ENCODE assay signal across 8 cellular contexts in the genomic region with DNA sequence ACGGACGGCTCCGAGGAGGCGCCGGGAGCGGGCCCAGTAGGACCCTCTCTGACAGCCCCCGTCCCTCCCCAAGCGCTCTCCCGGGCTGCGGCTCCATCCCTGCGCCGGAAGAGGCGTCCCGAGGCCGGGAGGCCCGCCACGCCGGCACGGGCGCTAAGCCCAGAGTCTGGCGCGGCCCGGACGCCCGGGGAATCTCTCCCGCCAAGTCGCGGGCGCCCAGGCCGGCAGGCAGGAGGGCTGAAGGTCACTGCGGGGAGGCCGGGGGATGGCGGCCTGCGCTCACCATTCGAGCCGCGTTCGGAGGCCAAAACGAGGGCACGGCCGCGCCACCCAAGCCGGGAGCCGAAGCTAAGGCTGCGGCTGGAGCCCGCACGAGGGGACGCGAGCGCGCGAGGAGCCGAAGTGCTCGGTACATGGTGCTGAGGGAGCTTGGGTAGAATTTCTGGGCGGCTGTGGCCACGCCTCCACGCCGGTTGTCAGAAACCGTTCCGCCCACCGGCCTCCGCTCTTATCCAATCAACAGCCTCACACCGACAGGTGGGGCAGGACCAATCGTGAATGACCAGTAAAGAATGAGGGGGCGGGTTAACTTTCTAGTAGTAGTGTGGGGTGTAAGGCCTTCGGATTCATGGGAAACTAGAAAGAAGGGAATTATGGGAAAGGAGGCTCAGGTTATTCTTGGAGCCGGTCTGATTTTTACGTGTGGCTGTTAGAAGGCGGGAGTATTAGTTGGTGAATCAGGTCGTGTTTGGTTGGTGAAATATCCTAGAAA. TPM values are rescaled to one million over a fixed set of nuclear protein-coding genes. Genes with fewer than 3 reads are reported as not detected.
A peak's percentile ranks its signal among the peaks of the same experiment; 100 is the strongest.
DNase-seq lines count a peak whose midpoint lies in the region; ATAC-seq and TF ChIP-seq lines count a peak whose summit lies in the region.

A gene (minus strand): TSS at position 448 of the 772 bp plus-strand sequence. CDS start 33 bp downstream, at position 415.

- peak; percentile 95 for ATAC-seq in HG03442 (IDR thresholded peaks at IDR 0.05; ENCODE audit: unreplicated experiment)
- peak; percentile 98 for ATAC-seq in activated CD4-positive, alpha-beta T cell treated with anti-CD3 and anti-CD28 coated beads for 36 hours

- DNase-seq in Ammon's horn (ENCODE audit: low spot score) (peak; percentile 99), GM19238 (ENCODE audit: insufficient read length, low spot score) (peak; percentile 52), NCI-H524 (lab: John Stamatoyannopoulos, UW) (peak; percentile 96 to 98), choroid plexus epithelial cell (ENCODE audit: low read depth) (peak; percentile 99), kidney glomerular epithelial cell (lab: John Stamatoyannopoulos, UW) (peak; percentile 99)
- DNase-seq in activated CD4-positive, alpha-beta T cell treated with anti-CD3 and anti-CD28 coated beads for 36 hours: peak; percentile 96
- DNase-seq in stimulated activated CD4-positive, alpha-beta T cell treated with anti-CD3 and anti-CD28 coated beads, Interleukin-1b, Interleukin-23, amount 100 ng/mL, for 1 hour (ENCODE audit: low read depth in 2 of 2): peak; percentile 81 to 83

- peaks cover 23% of the 10 kb centered on the region for H3K27me3 Mint-ChIP-seq in activated CD4-positive, alpha-beta T cell treated with anti-CD3 and anti-CD28 coated beads for 36 hours

- intact Hi-C loops in activated CD4-positive, alpha-beta T cell treated with anti-CD3 and anti-CD28 coated beads for 36 hours (cut with DNase I, micrococcal nuclease): loop anchor here (1.0 to 10.0 kb wide), 5 partner anchors 12 to 1735 kb away; a partner anchor contains a TSS

- peaks cover 21% of the 10 kb centered on the region for H3K4me1 Mint-ChIP-seq in activated CD4-positive, alpha-beta T cell treated with anti-CD3 and anti-CD28 coated beads for 36 hours

- POLR2A ChIA-PET in activated CD4-positive, alpha-beta T cell treated with anti-CD3 and anti-CD28 coated beads for 36 hours (lab: Charles Lee): interaction anchor here (0.6 to 1.2 kb wide), 4 partner anchors 32 to 118 kb away, joined by 3 to 16 read pairs (median 4); no protein-coding TSS in a partner anchor

- peaks cover 13% of the 10 kb centered on the region for H3K36me3 Mint-ChIP-seq in activated CD4-positive, alpha-beta T cell treated with anti-CD3 and anti-CD28 coated beads for 36 hours (ENCODE audit: low read depth)

- H3K9me3 Mint-ChIP-seq in activated CD4-positive, alpha-beta T cell treated with anti-CD3 and anti-CD28 coated beads for 36 hours (ENCODE audit: low read depth): no peaks in the 10 kb centered on the region

- H3K4me3 ChIP-seq in choroid plexus epithelial cell (ENCODE audit: low read depth, low read length): peak within 1 kb of the TSS; percentile 87

- no peak for TF ChIP-seq CTCF in choroid plexus epithelial cell (conservative IDR thresholded peaks at IDR 0.05; ENCODE audit: low read depth, low read length)

- CTCF ChIA-PET in activated CD4-positive, alpha-beta T cell treated with anti-CD3 and anti-CD28 coated beads for 36 hours (lab: Charles Lee): interaction anchor here (0.6 to 1.5 kb wide), 10 partner anchors 9 to 381 kb away, joined by 3 to 6 read pairs (median 3); a partner anchor contains a TSS

- H3K27ac Mint-ChIP-seq in activated CD4-positive, alpha-beta T cell treated with anti-CD3 and anti-CD28 coated beads for 36 hours: peak within 1 kb of the TSS; percentile 87

- peak within 1 kb of the TSS; percentile 86 for H3K4me3 Mint-ChIP-seq in activated CD4-positive, alpha-beta T cell treated with anti-CD3 and anti-CD28 coated beads for 36 hours

RNA-seq across cellular contexts. Expression of the gene that starts here (rescaled TPM):
- 10 to 100 TPM; 80.2 to 94.3 TPM for total RNA-seq in activated CD4-positive, alpha-beta T cell treated with anti-CD3 and anti-CD28 coated beads for 36 hours

Comparison
In these comparisons a context has a peak if more than half of its experiments do, and no peak if none do; other contexts are left out.
1. Peak in every context shown above with its lines: DNase-seq, ATAC-seq and H3K4me3 ChIP-seq.